ENCODE assay signal across 9 cellular contexts in the genomic region with DNA sequence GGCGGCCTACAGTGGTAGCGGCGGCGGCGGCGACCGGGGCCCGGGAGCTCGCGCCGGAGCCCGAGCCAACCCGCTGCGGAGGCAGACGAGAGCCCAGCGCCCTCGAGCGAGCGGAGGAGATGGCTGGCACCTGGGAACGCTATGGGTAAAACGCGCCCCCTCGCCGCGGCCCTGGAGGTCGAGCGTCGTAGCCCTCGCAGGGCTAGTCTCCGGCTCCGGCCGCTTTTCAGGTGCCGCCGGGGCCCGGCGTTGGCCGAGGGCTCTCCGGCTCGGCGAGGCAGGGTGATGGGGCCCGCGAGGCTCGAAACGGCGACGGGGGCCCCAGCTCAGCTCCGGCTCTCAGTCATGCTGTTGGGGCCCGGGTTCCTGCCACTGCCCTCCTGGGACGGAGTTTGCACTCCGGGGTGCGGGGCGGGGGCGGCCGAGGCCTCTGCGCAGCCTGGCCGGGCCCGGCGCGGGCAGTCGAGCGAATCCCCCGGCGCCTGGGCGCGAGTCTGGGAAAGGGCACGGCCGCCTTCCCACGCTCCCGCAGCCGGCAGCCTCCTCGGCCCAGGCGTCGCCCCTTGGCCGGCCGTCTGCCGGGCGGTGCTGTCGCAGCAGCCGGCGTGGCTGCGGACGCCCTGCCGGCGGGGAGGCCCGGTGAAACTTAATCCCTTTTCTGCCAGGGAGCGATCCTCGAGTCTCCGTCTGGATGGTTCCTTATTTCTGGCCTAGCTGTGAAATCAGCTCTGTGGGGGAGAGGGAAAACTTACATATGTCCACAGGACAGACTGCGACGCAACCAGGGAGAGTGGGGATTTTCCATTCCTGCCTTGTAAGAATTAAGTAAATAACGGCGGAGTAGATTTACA. TPM values are rescaled to one million over a fixed set of nuclear protein-coding genes. Genes with fewer than 3 reads are reported as not detected.
DNase-seq lines count a peak whose midpoint lies in the region; ATAC-seq and TF ChIP-seq lines count a peak whose summit lies in the region.
"Had no signal": no experiment of that assay in that cellular context is flagged by ENCODE, and none has a peak within 500 bp of the region (broad histone marks: within the 10 kb centered on the region; RNA-seq: fewer than 3 reads in every experiment).

No MANE protein-coding gene starts in this region.

- in situ Hi-C loops in Caki2 (cut with HindIII; ENCODE audit: low pct_unique_long_range_greater_than_20kb, low sequenced_read_pairs), result no loop called here

- H3K4me1 ChIP-seq in mononuclear cell (ENCODE audit: insufficient read depth, low read length), result no peaks in the 10 kb centered on the region

- peak overlapping the region; percentile 70 for H3K4me3 Mint-ChIP-seq in activated CD8-positive, alpha-beta memory T cell treated with anti-CD3 and anti-CD28 coated beads, Interleukin-2, amount 10 ng/mL, durations not matched to agents 7 days and 5 days
- peak overlapping the region; percentile 87 for H3K4me3 Mint-ChIP-seq in endothelial cell (ENCODE audit: unreplicated experiment)

- no peaks in the 10 kb centered on the region for H3K9me3 Mint-ChIP-seq in activated CD8-positive, alpha-beta memory T cell treated with anti-CD3 and anti-CD28 coated beads, Interleukin-2, amount 10 ng/mL, durations not matched to agents 7 days and 5 days (ENCODE audit: low read depth)
- H3K9me3 Mint-ChIP-seq in endothelial cell (ENCODE audit: unreplicated experiment), result no peaks in the 10 kb centered on the region

- H3K27me3 ChIP-seq in mononuclear cell (ENCODE audit: insufficient read depth, low read length), result peaks cover 13% of the 10 kb centered on the region

- H3K4me1 Mint-ChIP-seq in activated CD8-positive, alpha-beta memory T cell treated with anti-CD3 and anti-CD28 coated beads, Interleukin-2, amount 10 ng/mL, durations not matched to agents 7 days and 5 days, result peaks cover 20% of the 10 kb centered on the region
- H3K4me1 Mint-ChIP-seq in endothelial cell (ENCODE audit: unreplicated experiment), result peaks cover 11% of the 10 kb centered on the region

- CTCF ChIA-PET in activated CD8-positive, alpha-beta memory T cell treated with anti-CD3 and anti-CD28 coated beads, Interleukin-2, amount 10 ng/mL, durations not matched to agents 7 days and 5 days (lab: Charles Lee), result interaction anchor here (1.8 kb wide), 1 partner anchor 827 kb away, joined by 3 read pairs; no protein-coding TSS in a partner anchor

- peak overlapping the region; percentile 24 for H3K4me3 ChIP-seq in mononuclear cell (ENCODE audit: low read length)

- no peak for TF ChIP-seq CTCF in endothelial cell (IDR thresholded peaks at IDR 0.05; ENCODE audit: unreplicated experiment)

- no peaks in the 10 kb centered on the region for H3K9me3 ChIP-seq in mononuclear cell (ENCODE audit: low read depth, low read length)

- peak; percentile 57 for DNase-seq in Caki2 (ENCODE audit: low read depth)
- peak; percentile 42 for DNase-seq in NCI-H1092 treated with DMSO at 0.1 percent for 48 hours (lab: John Stamatoyannopoulos, UW)
- DNase-seq in activated CD8-positive, alpha-beta memory T cell treated with anti-CD3 and anti-CD28 coated beads, Interleukin-2, amount 10 ng/mL, durations not matched to agents 7 days and 5 days, result peak; percentile 41
- DNase-seq in endothelial cell (ENCODE audit: low spot score), result peak; percentile 22
- DNase-seq in stimulated activated naive CD4-positive, alpha-beta T cell (lab: John Stamatoyannopoulos, UW), result peak; percentile 15 to 73 (median 39)

- peaks cover 3% of the 10 kb centered on the region for H3K27me3 Mint-ChIP-seq in activated CD8-positive, alpha-beta memory T cell treated with anti-CD3 and anti-CD28 coated beads, Interleukin-2, amount 10 ng/mL, durations not matched to agents 7 days and 5 days
- H3K27me3 Mint-ChIP-seq in endothelial cell (ENCODE audit: unreplicated experiment), result no peaks in the 10 kb centered on the region

- ATAC-seq in GM21825 (IDR thresholded peaks at IDR 0.05; ENCODE audit: unreplicated experiment), result peak; percentile 68
- ATAC-seq in activated CD8-positive, alpha-beta memory T cell treated with anti-CD3 and anti-CD28 coated beads, Interleukin-2, amount 10 ng/mL, durations not matched to agents 7 days and 5 days, result peak; percentile 75
- ATAC-seq in HG02970 (IDR thresholded peaks at IDR 0.05; ENCODE audit: low FRiP score, unreplicated experiment), result no peak

- H3K27ac Mint-ChIP-seq in activated CD8-positive, alpha-beta memory T cell treated with anti-CD3 and anti-CD28 coated beads, Interleukin-2, amount 10 ng/mL, durations not matched to agents 7 days and 5 days, result no peak overlapping the region
- peak overlapping the region; percentile 30 for H3K27ac Mint-ChIP-seq in endothelial cell (ENCODE audit: unreplicated experiment)

- peaks cover 2% of the 10 kb centered on the region for H3K36me3 Mint-ChIP-seq in activated CD8-positive, alpha-beta memory T cell treated with anti-CD3 and anti-CD28 coated beads, Interleukin-2, amount 10 ng/mL, durations not matched to agents 7 days and 5 days
- H3K36me3 Mint-ChIP-seq in endothelial cell (ENCODE audit: low read depth, unreplicated experiment), result no peaks in the 10 kb centered on the region

RNA-seq across cellular contexts. Expression of a gene that starts 0.8 kb away (rescaled TPM):
- total RNA-seq in Caki2 (2014; rRNA removed; shearing (Covaris generic); ENCODE audit: low replicate concordance), result 9.3 and 15.6 TPM in 2 replicates
- 1 to 10 TPM; 3.2 to 3.8 TPM for total RNA-seq in activated CD8-positive, alpha-beta memory T cell treated with anti-CD3 and anti-CD28 coated beads, Interleukin-2, amount 10 ng/mL, durations not matched to agents 7 days and 5 days
- total RNA-seq in endothelial cell (ENCODE audit: unreplicated experiment) (7.2 TPM), mononuclear cell (17.6 TPM)
- total RNA-seq: SK-MEL-5 had no signal

RNA-seq across cellular contexts. Expression of a gene that starts 49.0 kb away (rescaled TPM):
- total RNA-seq in Caki2 (2014; rRNA removed; shearing (Covaris generic); ENCODE audit: low replicate concordance), result not detected in 2 replicates
- total RNA-seq in activated CD8-positive, alpha-beta memory T cell treated with anti-CD3 and anti-CD28 coated beads, Interleukin-2, amount 10 ng/mL, durations not matched to agents 7 days and 5 days, result not detected
- total RNA-seq in endothelial cell (ENCODE audit: unreplicated experiment) (not detected), mononuclear cell (0.21 TPM)
- total RNA-seq: SK-MEL-5 had no signal

RNA-seq across cellular contexts. Expression of a gene that starts 50.9 kb away (rescaled TPM):
- 37.9 and 57.9 TPM in 2 replicates for total RNA-seq in Caki2 (2014; rRNA removed; shearing (Covaris generic); ENCODE audit: low replicate concordance)
- 10 to 100 TPM; 37.1 to 57.2 TPM for total RNA-seq in activated CD8-positive, alpha-beta memory T cell treated with anti-CD3 and anti-CD28 coated beads, Interleukin-2, amount 10 ng/mL, durations not matched to agents 7 days and 5 days
- 68.7 TPM for total RNA-seq in endothelial cell (ENCODE audit: unreplicated experiment)
- total RNA-seq in mononuclear cell, result 1,104 TPM

Comparison
In these comparisons a context has a peak if more than half of its experiments do, and no peak if none do; other contexts are left out.
1. RNA of a gene that starts 50.9 kb away (total RNA-seq): 1,104 TPM in mononuclear cell (single experiment); 68.7 TPM in endothelial cell (single experiment), 37.1 to 57.2 TPM in activated CD8-positive, alpha-beta memory T cell treated with anti-CD3 and anti-CD28 coated beads, Interleukin-2, amount 10 ng/mL, durations not matched to agents 7 days and 5 days and 37.9 to 57.9 TPM in Caki2; every median in the first group is over 10 times any median in the second.
2. Peak in every context shown above with its lines, with median percentiles within 50 percentile points of each other: DNase-seq.